In genomic region chr19:18865106-18865972, GRCh38 we compare ENCODE assay signal across 21 cellular contexts. TPM values are rescaled to one million over a fixed set of nuclear protein-coding genes. Genes with fewer than 3 reads are reported as not detected.
"Had no signal": no experiment of that assay in that cellular context is flagged by ENCODE, and none has a peak within 500 bp of the region (broad histone marks: within the 10 kb centered on the region; RNA-seq: fewer than 3 reads in every experiment).

No MANE protein-coding gene starts in this region.

- H3K9me3 Mint-ChIP-seq: activated CD4-positive, alpha-beta memory T cell treated with anti-CD3 and anti-CD28 coated beads, Interleukin-2, amount 10 ng/mL, durations not matched to agents 7 days and 5 days; activated CD4-positive, alpha-beta T cell treated with anti-CD3 and anti-CD28 coated beads, Interleukin-2, amount 10 ng/mL, durations not matched to agents 24 days and 14 days; activated T-helper 1 cell treated with anti-CD3 and anti-CD28 coated beads, Interleukin-12 subunit alpha, Interleukin-12 subunit beta, Interleukin-2, Interleukin-4 antibody, amounts not matched to agents 30 ng/mL and 10 ng/mL and 1 ng/mL, durations not matched to agents 14 hours and 24 hours and 36 hours; effector memory CD8-positive, alpha-beta T cell; memory B cell had no signal

- H3K4me2 ChIP-seq: SK-N-SH had no signal

- H3K27ac ChIP-seq: adrenal gland, ascending aorta, left ventricle myocardium inferior had no signal

- H3K4me3 ChIP-seq: adrenal gland, ascending aorta, dorsolateral prefrontal cortex, left ventricle myocardium inferior, testis had no signal

- DNase-seq: activated CD4-positive, alpha-beta memory T cell treated with anti-CD3 and anti-CD28 coated beads, Interleukin-2, amount 10 ng/mL, durations not matched to agents 7 days and 5 days; activated CD4-positive, alpha-beta T cell treated with anti-CD3 and anti-CD28 coated beads, Interleukin-2, amount 10 ng/mL, durations not matched to agents 24 days and 14 days; activated gamma-delta T cell treated with Interleukin-2 at 50 U/mL for 16 hours; adrenal gland; central memory CD4-positive, alpha-beta T cell; dorsolateral prefrontal cortex; effector memory CD8-positive, alpha-beta T cell; left ventricle myocardium inferior; occipital lobe; SK-N-SH; small intestine; stimulated activated CD4-positive, alpha-beta T cell treated with anti-CD3 and anti-CD28 coated beads, Interleukin-2, amount 100 ng/mL, for 48 hours; stimulated activated CD8-positive, alpha-beta memory T cell treated with anti-CD3 and anti-CD28 coated beads, Interleukin-4, amount 100 ng/mL, for 48 hours; stimulated activated naive CD4-positive, alpha-beta T cell; testis had no signal

- H3K9me2 ChIP-seq: SK-N-SH had no signal

- H3K27me3 Mint-ChIP-seq: activated CD4-positive, alpha-beta memory T cell treated with anti-CD3 and anti-CD28 coated beads, Interleukin-2, amount 10 ng/mL, durations not matched to agents 7 days and 5 days; activated CD4-positive, alpha-beta T cell treated with anti-CD3 and anti-CD28 coated beads, Interleukin-2, amount 10 ng/mL, durations not matched to agents 24 days and 14 days; activated naive CD8-positive, alpha-beta T cell; effector memory CD8-positive, alpha-beta T cell; memory B cell had no signal

- H3K4me3 Mint-ChIP-seq: activated CD4-positive, alpha-beta memory T cell treated with anti-CD3 and anti-CD28 coated beads, Interleukin-2, amount 10 ng/mL, durations not matched to agents 7 days and 5 days; activated CD4-positive, alpha-beta T cell treated with anti-CD3 and anti-CD28 coated beads, Interleukin-2, amount 10 ng/mL, durations not matched to agents 24 days and 14 days; activated naive CD8-positive, alpha-beta T cell; activated T-helper 1 cell treated with anti-CD3 and anti-CD28 coated beads, Interleukin-12 subunit alpha, Interleukin-12 subunit beta, Interleukin-2, Interleukin-4 antibody, amounts not matched to agents 30 ng/mL and 10 ng/mL and 1 ng/mL, durations not matched to agents 14 hours and 24 hours and 36 hours; effector memory CD8-positive, alpha-beta T cell; memory B cell had no signal

- H3K9ac ChIP-seq: SK-N-SH had no signal

- H3K4me1 Mint-ChIP-seq: activated CD4-positive, alpha-beta T cell treated with anti-CD3 and anti-CD28 coated beads, Interleukin-2, amount 10 ng/mL, durations not matched to agents 24 days and 14 days had no signal

- H3K9me3 ChIP-seq: adrenal gland, ascending aorta, left ventricle myocardium inferior, SK-N-SH, testis had no signal

- H3K27ac Mint-ChIP-seq: activated CD4-positive, alpha-beta memory T cell treated with anti-CD3 and anti-CD28 coated beads, Interleukin-2, amount 10 ng/mL, durations not matched to agents 7 days and 5 days; activated CD4-positive, alpha-beta T cell treated with anti-CD3 and anti-CD28 coated beads, Interleukin-2, amount 10 ng/mL, durations not matched to agents 24 days and 14 days; activated naive CD8-positive, alpha-beta T cell; activated T-helper 1 cell treated with anti-CD3 and anti-CD28 coated beads, Interleukin-12 subunit alpha, Interleukin-12 subunit beta, Interleukin-2, Interleukin-4 antibody, amounts not matched to agents 30 ng/mL and 10 ng/mL and 1 ng/mL, durations not matched to agents 14 hours and 24 hours and 36 hours; memory B cell had no signal

- H3K27me3 ChIP-seq: adrenal gland, ascending aorta, testis had no signal

RNA-seq across cellular contexts. Expression of gene CERS1, which starts 30.6 kb away (rescaled TPM):
- total RNA-seq: activated CD4-positive, alpha-beta memory T cell treated with anti-CD3 and anti-CD28 coated beads, Interleukin-2, amount 10 ng/mL, durations not matched to agents 7 days and 5 days; activated T-helper 1 cell treated with anti-CD3 and anti-CD28 coated beads, Interleukin-12 subunit alpha, Interleukin-12 subunit beta, Interleukin-2, Interleukin-4 antibody, amounts not matched to agents 30 ng/mL and 10 ng/mL and 1 ng/mL, durations not matched to agents 14 hours and 24 hours and 36 hours; ascending aorta; mononuclear cell; T-helper 2 cell treated with Interferon-gamma antibody and Interleukin-4, amounts not matched to agents 100 ng/mL and 5 ng/mL, for 36 hours had no signal
